In the genomic region with DNA sequence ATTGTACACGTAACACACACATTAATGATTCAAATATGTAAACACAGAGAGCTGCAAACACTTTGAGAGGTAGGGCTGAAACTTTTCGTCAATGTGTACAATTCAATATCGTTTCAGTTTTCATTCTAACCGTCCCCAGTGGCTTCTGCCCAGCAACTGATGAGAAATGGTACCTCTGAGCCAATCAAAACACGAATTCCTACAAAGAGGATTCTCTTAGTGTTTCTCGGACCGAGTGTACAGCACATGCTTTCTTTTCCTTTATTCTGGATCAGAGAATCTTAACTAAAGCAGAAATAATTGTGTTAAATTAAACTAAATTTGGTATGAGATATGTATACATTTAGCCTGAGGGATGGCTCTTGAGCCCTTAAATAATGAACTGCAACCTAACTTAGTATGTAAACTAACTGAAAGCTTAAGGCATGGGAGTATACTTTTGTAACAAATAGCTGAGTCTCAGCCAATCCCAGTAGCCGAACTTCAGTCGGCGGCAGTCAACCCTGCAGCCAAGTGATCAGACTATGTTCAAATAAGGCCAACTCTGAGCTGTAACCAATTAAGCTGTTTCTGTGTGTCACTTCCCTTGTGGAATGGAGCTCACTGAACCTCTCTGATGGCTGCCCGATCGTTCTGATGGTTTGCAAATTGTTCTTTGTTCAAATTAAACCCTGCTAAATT, we compare ENCODE assay signal across 1 cellular context.
TF ChIP-seq lines count a peak whose summit lies in the region.

No MANE protein-coding gene starts in this region.

TF ChIP-seq in PFSK-1, 5 proteins besides CTCF, POLR2A, EP300 and RAD21 (continued from another document):
- TF ChIP-seq, protein P1, sequence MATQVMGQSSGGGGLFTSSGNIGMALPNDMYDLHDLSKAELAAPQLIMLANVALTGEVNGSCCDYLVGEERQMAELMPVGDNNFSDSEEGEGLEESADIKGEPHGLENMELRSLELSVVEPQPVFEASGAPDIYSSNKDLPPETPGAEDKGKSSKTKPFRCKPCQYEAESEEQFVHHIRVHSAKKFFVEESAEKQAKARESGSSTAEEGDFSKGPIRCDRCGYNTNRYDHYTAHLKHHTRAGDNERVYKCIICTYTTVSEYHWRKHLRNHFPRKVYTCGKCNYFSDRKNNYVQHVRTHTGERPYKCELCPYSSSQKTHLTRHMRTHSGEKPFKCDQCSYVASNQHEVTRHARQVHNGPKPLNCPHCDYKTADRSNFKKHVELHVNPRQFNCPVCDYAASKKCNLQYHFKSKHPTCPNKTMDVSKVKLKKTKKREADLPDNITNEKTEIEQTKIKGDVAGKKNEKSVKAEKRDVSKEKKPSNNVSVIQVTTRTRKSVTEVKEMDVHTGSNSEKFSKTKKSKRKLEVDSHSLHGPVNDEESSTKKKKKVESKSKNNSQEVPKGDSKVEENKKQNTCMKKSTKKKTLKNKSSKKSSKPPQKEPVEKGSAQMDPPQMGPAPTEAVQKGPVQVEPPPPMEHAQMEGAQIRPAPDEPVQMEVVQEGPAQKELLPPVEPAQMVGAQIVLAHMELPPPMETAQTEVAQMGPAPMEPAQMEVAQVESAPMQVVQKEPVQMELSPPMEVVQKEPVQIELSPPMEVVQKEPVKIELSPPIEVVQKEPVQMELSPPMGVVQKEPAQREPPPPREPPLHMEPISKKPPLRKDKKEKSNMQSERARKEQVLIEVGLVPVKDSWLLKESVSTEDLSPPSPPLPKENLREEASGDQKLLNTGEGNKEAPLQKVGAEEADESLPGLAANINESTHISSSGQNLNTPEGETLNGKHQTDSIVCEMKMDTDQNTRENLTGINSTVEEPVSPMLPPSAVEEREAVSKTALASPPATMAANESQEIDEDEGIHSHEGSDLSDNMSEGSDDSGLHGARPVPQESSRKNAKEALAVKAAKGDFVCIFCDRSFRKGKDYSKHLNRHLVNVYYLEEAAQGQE (IDR thresholded peaks at IDR 0.05; ENCODE audit: insufficient read depth in 1 of 2, low read depth in 2 of 2, low read length in 2 of 2), result no peak
- TF ChIP-seq POLR2AphosphoS5 (IDR thresholded peaks at IDR 0.05; ENCODE audit: low read depth, low read length), result peak; percentile 96
- no peak for TF ChIP-seq FOXP2 (optimal IDR thresholded peaks at IDR 0.05; ENCODE audit: borderline replicate concordance, extremely low read depth, extremely low read length, insufficient read depth)
- peak; percentile 81 for TF ChIP-seq TAF1 (IDR thresholded peaks at IDR 0.05; ENCODE audit: borderline replicate concordance, insufficient read depth, low read length)
